33 cellular contexts compared by ENCODE assay signal in the genomic region with DNA sequence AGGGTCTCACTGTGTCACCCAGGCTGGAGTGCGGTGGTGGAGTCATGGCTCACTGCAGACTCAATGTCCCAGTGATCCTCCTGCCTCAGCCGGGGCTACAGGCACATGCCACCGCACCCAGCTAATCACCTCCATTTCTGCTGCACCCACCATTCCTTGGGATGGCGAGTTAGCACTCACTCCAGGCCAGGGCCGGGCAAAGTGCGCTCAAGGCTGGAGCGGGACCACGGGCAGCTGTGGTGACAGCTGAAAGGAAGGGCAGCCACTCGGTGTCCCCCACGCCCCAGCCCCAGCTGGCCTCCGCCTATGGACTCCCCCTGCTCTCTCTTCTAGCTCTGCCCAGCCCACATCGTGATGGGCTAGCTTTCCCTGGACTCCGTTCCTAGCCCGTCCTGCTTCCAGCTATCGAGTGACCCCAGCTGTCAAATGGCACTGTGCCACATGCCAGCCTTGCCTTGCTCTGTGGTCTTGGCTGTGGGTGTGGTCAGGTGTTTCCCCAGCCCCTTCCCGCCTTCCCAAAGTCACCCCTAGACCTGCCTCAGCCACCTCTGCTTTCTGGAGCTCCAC. TPM values are rescaled to one million over a fixed set of nuclear protein-coding genes. Genes with fewer than 3 reads are reported as not detected.
DNase-seq lines count a peak whose midpoint lies in the region; ATAC-seq, FAIRE-seq and TF ChIP-seq lines count a peak whose summit lies in the region.
"Had no signal": no experiment of that assay in that cellular context is flagged by ENCODE, and none has a peak within 500 bp of the region (broad histone marks: within the 10 kb centered on the region; RNA-seq: fewer than 3 reads in every experiment).

No MANE protein-coding gene starts in this region.

- DNase-seq in NCI-H524 (lab: John Stamatoyannopoulos, UW) (peak; percentile 35 to 63), NCI-H524 treated with DMSO at 0.1 percent for 48 hours (lab: John Stamatoyannopoulos, UW) (no peak), H9 (no peak), K562 (ENCODE audit: extremely low read depth in 1 of 4, low spot score in 3 of 4) (no peak), neural progenitor cell (ENCODE audit: low spot score) (no peak), ACHN (no peak)
- DNase-seq: 8988T; activated CD4-positive, alpha-beta T cell treated with anti-CD3 and anti-CD28 coated beads for 1 hour; activated CD8-positive, alpha-beta T cell treated with anti-CD3 and anti-CD28 coated beads for 36 hours; amniotic stem cell; CD4-positive, CD25-positive, alpha-beta regulatory T cell; colonic mucosa; DMS153; effector memory CD8-positive, alpha-beta T cell; foreskin fibroblast; heart left ventricle; kidney glomerular epithelial cell; NCI-H1105; NCI-H1930; occipital lobe; RPMI8226; stimulated activated CD4-positive, alpha-beta T cell treated with anti-CD3 and anti-CD28 coated beads, Interleukin-2, amount 100 ng/mL, for 24 hours; T-helper 2 cell; transverse colon had no signal

- no peaks in the 10 kb centered on the region for H3K9me1 ChIP-seq in K562 (ENCODE audit: control insufficient read depth, insufficient read depth, low read length)

- peaks cover 8% of the 10 kb centered on the region for H3K23me2 ChIP-seq in H9 (ENCODE audit: insufficient read length, low read depth, low read length, poor library complexity, severe bottlenecking)

- H2BK5ac ChIP-seq in H9 (ENCODE audit: insufficient read length, low read length), result no peak overlapping the region

- H3K4me1 ChIP-seq in H9 (ENCODE audit: insufficient read depth, low read length) (no peaks in the 10 kb centered on the region), K562 (replicated peaks in 1 of 2; ENCODE audit: control insufficient read depth in 2 of 2, insufficient read depth in 2 of 2, low read length in 2 of 2) (peaks cover 16 to 53% of the 10 kb centered on the region in 2 experiments), neural progenitor cell (no peaks in the 10 kb centered on the region)

- no CpG with 5 or more reads among the region's 16 CpGs for whole genome bisulfite sequencing in H9 (ENCODE audit: extremely low coverage, insufficient read length, low lambda C conversion rate)
- WGBS in K562 (ENCODE audit: insufficient coverage, low coverage, missing lambda C conversion rate), result 67% methylated on average over 11 of the region's 16 CpGs

- no peaks in the 10 kb centered on the region for H3K79me1 ChIP-seq in H9 (ENCODE audit: insufficient read depth, low read depth, low read length, poor library complexity, severe bottlenecking)

- intact Hi-C loops in K562 (cut with micrococcal nuclease), result no loop called here

- peak; percentile 36 for TF ChIP-seq POLR2A in K562 (conservative IDR thresholded peaks at IDR 0.05)

- TF ChIP-seq RAD21 in K562 (CRISPR knock-in tag; conservative IDR thresholded peaks at IDR 0.05 in 1 of 2, IDR thresholded peaks at IDR 0.05 in 1 of 2), result no peak

- POLR2A ChIA-PET in K562 (lab: Yijun Ruan, JAX), result interaction anchor here (0.6 to 2.8 kb wide), 6 partner anchors 9 to 33 kb away, joined by 3 to 9 read pairs (median 3); a partner anchor contains a TSS

- H3K9me3 Mint-ChIP-seq in H9 (no peaks in the 10 kb centered on the region; a peak in 1 of 5 replicates), neural progenitor cell (no peaks in the 10 kb centered on the region)
- H3K9me3 Mint-ChIP-seq: activated CD8-positive, alpha-beta T cell treated with anti-CD3 and anti-CD28 coated beads for 36 hours; effector memory CD8-positive, alpha-beta T cell had no signal

- no TSS peak for BruUV-seq in K562 (replicated peaks; lab: Mats Ljungman, UMichigan)

- H4K20me1 ChIP-seq in H9 (ENCODE audit: control insufficient read depth, insufficient read depth, insufficient read length), result no peaks in the 10 kb centered on the region
- no peaks in the 10 kb centered on the region; the same call in 1 of the 2 replicates for H4K20me1 ChIP-seq in K562 (replicated peaks; ENCODE audit: control insufficient read depth, insufficient read depth, low read length)
- no peaks in the 10 kb centered on the region for H4K20me1 ChIP-seq in neural progenitor cell (ENCODE audit: low read depth)

- no peak overlapping the region for H4K8ac ChIP-seq in H9 (replicated peaks; ENCODE audit: insufficient read length, low read depth, low read length)

- H3K4me3 Mint-ChIP-seq in H9 (no peak overlapping the region), neural progenitor cell (no peak overlapping the region)
- H3K4me3 Mint-ChIP-seq: activated CD8-positive, alpha-beta T cell treated with anti-CD3 and anti-CD28 coated beads for 36 hours; effector memory CD8-positive, alpha-beta T cell had no signal

- H3K4me3 ChIP-seq in K562, result no peak overlapping the region
- H3K4me3 ChIP-seq in neural progenitor cell, result no peak overlapping the region
- H3K4me3 ChIP-seq: colonic mucosa, heart left ventricle, lung, smooth muscle cell, transverse colon had no signal

- H3K36me3 ChIP-seq in K562 (ENCODE audit: control insufficient read depth, insufficient read depth, low read length) (peaks cover 20% of the 10 kb centered on the region; the same call in 2 of the 3 replicates), neural progenitor cell (no peaks in the 10 kb centered on the region)
- H3K36me3 ChIP-seq: colonic mucosa, transverse colon had no signal

- in situ Hi-C loops in K562 (cut with MboI), result no loop called here
- in situ Hi-C loops in ACHN (cut with HindIII; ENCODE audit: low pct_ligation_motif_present, low pct_unique_long_range_greater_than_20kb, low sequenced_read_pairs), result no loop called here

- no peak overlapping the region for H2BK20ac ChIP-seq in H9 (ENCODE audit: low read depth, low read length, poor library complexity, severe bottlenecking)

- TF ChIP-seq EP300 in K562 (IDR thresholded peaks at IDR 0.05; ENCODE audit: low read length), result no peak

- H3K4me1 Mint-ChIP-seq in H9, result peaks cover 10 to 17% of the 10 kb centered on the region in 2 experiments
- peaks cover 15% of the 10 kb centered on the region for H3K4me1 Mint-ChIP-seq in neural progenitor cell

- H2BK12ac ChIP-seq in H9 (ENCODE audit: insufficient read length, low read depth, low read length), result no peak overlapping the region

- no peak overlapping the region; the same call in 1 of the 2 replicates for H3K14ac ChIP-seq in H9 (ENCODE audit: insufficient read depth, low read length)

- peaks cover 4% of the 10 kb centered on the region for H3F3A ChIP-seq in neural progenitor cell (ENCODE audit: low read depth)

- H3K27ac Mint-ChIP-seq in H9, result peak overlapping the region in 2 of 3 experiments; percentile 78 to 91; a peak in 3 of 7 replicates
- peak overlapping the region; percentile 39 for H3K27ac Mint-ChIP-seq in neural progenitor cell
- H3K27ac Mint-ChIP-seq: activated CD8-positive, alpha-beta T cell treated with anti-CD3 and anti-CD28 coated beads for 36 hours; CD4-positive, CD25-positive, alpha-beta regulatory T cell; effector memory CD8-positive, alpha-beta T cell had no signal

- H2BK120ac ChIP-seq in H9 (ENCODE audit: low read depth, low read length, poor library complexity, severe bottlenecking), result no peak overlapping the region

- H3K56ac ChIP-seq in H9 (ENCODE audit: insufficient read length, low read depth, low read length), result no peak overlapping the region

- CTCF ChIA-PET in K562 (lab: Yijun Ruan, JAX; ENCODE audit: low intra/inter-chr PET ratio), result no interaction called here

- no peak overlapping the region for H3K27ac ChIP-seq in H9 (ENCODE audit: insufficient read length, low read depth, low read length)
- H3K27ac ChIP-seq in K562 (ENCODE audit: extremely low read depth, low read depth, low read length), result no peak overlapping the region
- no peak overlapping the region for H3K27ac ChIP-seq in neural progenitor cell
- H3K27ac ChIP-seq: colonic mucosa, heart left ventricle, transverse colon had no signal

- H3K36me3 Mint-ChIP-seq in H9 (ENCODE audit: insufficient read depth in 1 of 3, low read depth in 3 of 3) (peaks cover 6 to 22% (median 9%) of the 10 kb centered on the region in 3 experiments; a peak in 5 of 7 replicates), neural progenitor cell (peaks cover 5% of the 10 kb centered on the region)
- H3K36me3 Mint-ChIP-seq: CD4-positive, CD25-positive, alpha-beta regulatory T cell had no signal

- ATAC-seq in K562 (no peak), GM19035 (IDR thresholded peaks at IDR 0.05; ENCODE audit: unreplicated experiment) (no peak), HG03442 (IDR thresholded peaks at IDR 0.05; ENCODE audit: unreplicated experiment) (no peak)
- ATAC-seq: activated CD8-positive, alpha-beta T cell treated with anti-CD3 and anti-CD28 coated beads for 36 hours; effector memory CD8-positive, alpha-beta T cell; esophagus mucosa; heart left ventricle had no signal

- H3T11ph ChIP-seq in H9 (ENCODE audit: low read length), result no peak overlapping the region

- H3K27me3 Mint-ChIP-seq in H9 (ENCODE audit: low read depth), result peaks cover 3% of the 10 kb centered on the region; the same call in 1 of the 2 replicates
- H3K27me3 Mint-ChIP-seq in neural progenitor cell (ENCODE audit: insufficient read depth, low read depth), result peaks cover 12% of the 10 kb centered on the region
- H3K27me3 Mint-ChIP-seq: activated CD8-positive, alpha-beta T cell treated with anti-CD3 and anti-CD28 coated beads for 36 hours; effector memory CD8-positive, alpha-beta T cell had no signal

- no peak overlapping the region for H3K18ac ChIP-seq in H9 (ENCODE audit: insufficient read length, low read depth, low read length)

- H3K79me2 ChIP-seq in H9 (ENCODE audit: insufficient read depth, low read length), result no peaks in the 10 kb centered on the region
- peaks cover 12% of the 10 kb centered on the region for H3K79me2 ChIP-seq in K562 (ENCODE audit: control insufficient read depth, insufficient read depth, low read length)
- no peaks in the 10 kb centered on the region for H3K79me2 ChIP-seq in neural progenitor cell (ENCODE audit: low read depth)

- H2AK5ac ChIP-seq in H9 (ENCODE audit: insufficient read length, low read length), result no peak overlapping the region

- no peak overlapping the region for H2BK15ac ChIP-seq in H9 (ENCODE audit: low read depth, low read length)

- H4K91ac ChIP-seq in H9 (ENCODE audit: insufficient read length, low read depth, low read length), result no peak overlapping the region

- no peak overlapping the region for H3K23ac ChIP-seq in H9 (ENCODE audit: insufficient read length, low read depth, low read length)

- H3K27me3 ChIP-seq in H9 (ENCODE audit: insufficient read depth, low read length) (no peaks in the 10 kb centered on the region), K562 (ENCODE audit: control insufficient read depth in 2 of 2, insufficient read depth in 2 of 2, low read length in 2 of 2) (no peaks in the 10 kb centered on the region), neural progenitor cell (no peaks in the 10 kb centered on the region)
- H3K27me3 ChIP-seq: colonic mucosa, heart left ventricle, transverse colon had no signal

- no peak for FAIRE-seq in K562 (lab: Jason Lieb, UNC)
- FAIRE-seq: bronchial epithelial cell, GM12892 had no signal

- no peak overlapping the region for H3K4ac ChIP-seq in H9 (ENCODE audit: low read depth, low read length)

- no peak overlapping the region for H2AFZ ChIP-seq in H9 (ENCODE audit: low read length)
- no peak overlapping the region for H2AFZ ChIP-seq in K562 (ENCODE audit: low read depth, low read length)
- no peak overlapping the region for H2AFZ ChIP-seq in neural progenitor cell (replicated peaks)

- TF ChIP-seq CTCF in H9 (conservative IDR thresholded peaks at IDR 0.05), result no peak
- no peak for TF ChIP-seq CTCF in K562 (IDR thresholded peaks at IDR 0.05 in 2 of 3, conservative IDR thresholded peaks at IDR 0.05 in 1 of 3; ENCODE audit: insufficient read depth in 2 of 3, low read depth in 1 of 3, low read length in 3 of 3)
- no peak for TF ChIP-seq CTCF in neural progenitor cell (IDR thresholded peaks at IDR 0.05)

- no peak overlapping the region for H3K4me2 ChIP-seq in H9 (ENCODE audit: insufficient read depth, insufficient read length, low read length)
- no peak overlapping the region for H3K4me2 ChIP-seq in K562 (ENCODE audit: insufficient read depth, low read length)
- no peak overlapping the region for H3K4me2 ChIP-seq in neural progenitor cell
- H3K4me2 ChIP-seq: smooth muscle cell had no signal

- no peaks in the 10 kb centered on the region for H3K9me3 ChIP-seq in H9 (ENCODE audit: control insufficient read depth, low read depth, low read length)
- no peaks in the 10 kb centered on the region for H3K9me3 ChIP-seq in K562 (replicated peaks; ENCODE audit: control insufficient read depth, insufficient read depth, low read depth, low read length)
- no peaks in the 10 kb centered on the region for H3K9me3 ChIP-seq in neural progenitor cell (ENCODE audit: low read depth)
- H3K9me3 ChIP-seq: colonic mucosa, heart left ventricle, transverse colon had no signal

- H4K5ac ChIP-seq in H9 (ENCODE audit: insufficient read length, low read depth, low read length), result no peak overlapping the region

- H3K9ac ChIP-seq in H9 (ENCODE audit: extremely low read depth, insufficient read length, low read length) (no peak overlapping the region), K562 (ENCODE audit: insufficient read depth in 1 of 2, low read depth in 2 of 2, low read length in 2 of 2) (peak overlapping the region in 1 of 2 experiments; percentile 22; a peak in 2 of 4 replicates), neural progenitor cell (no peak overlapping the region)

RNA-seq across cellular contexts. Expression of a gene that starts 4.1 kb away (rescaled TPM):
- 23.4 and 23.8 TPM in 2 replicates for total RNA-seq in H9 (2021)
- 10.1 and 39.6 TPM in 2 replicates for total RNA-seq in K562 (2011; cell fraction: chromatin; rRNA removed; ENCODE audit: low replicate concordance)
- 71.5 and 77.0 TPM in 2 replicates for total RNA-seq in K562 (2011; cell fraction: nucleolus; rRNA removed)
- total RNA-seq in K562 (2011; cell fraction: nucleoplasm; rRNA removed), result 30.0 and 32.6 TPM in 2 replicates
- total RNA-seq in K562 (2014; rRNA removed), result 220 and 383 TPM in 2 replicates
- total RNA-seq in K562 (2014; rRNA removed; fragmentation: Illumina TruSeq; extraction: Trizol), result 19.1 and 24.6 TPM in 2 replicates
- total RNA-seq in K562 (2015; rRNA removed; fragmentation: Illumina TruSeq; extraction: Trizol), result 94.0 and 105 TPM in 2 replicates
- total RNA-seq in K562 (2021), result 95.4 and 113 TPM in 2 replicates
- 32.1 and 42.6 TPM in 2 replicates for polyA plus RNA-seq in K562 (2011; rRNA removed)
- polyA plus RNA-seq in K562 (2011; cell fraction: cytosol; rRNA removed), result 60.9 and 173 TPM in 2 replicates
- 33.8 and 49.4 TPM in 2 replicates for polyA plus RNA-seq in K562 (2011; cell fraction: nucleus; rRNA removed)
- polyA plus RNA-seq in K562 (2012), result 68.5 and 125 TPM in 2 replicates
- 41.2 and 69.4 TPM in 2 replicates for polyA plus RNA-seq in K562 (2014; fragmentation: Illumina TruSeq; extraction: Trizol)
- polyA plus RNA-seq in K562 (2014; fragmentation: Nextera tagmentation; extraction: Ambion mirVana), result 10 to 100 TPM; 15.5 to 49.4 TPM
- 124 and 202 TPM in 2 replicates for polyA plus RNA-seq in K562 (2014; rRNA removed)
- 3.6 and 6.3 TPM in 2 replicates for polyA minus RNA-seq in K562 (2011; rRNA and poly(A)+ RNA removed)
- polyA minus RNA-seq in K562 (2011; cell fraction: cytosol; rRNA and poly(A)+ RNA removed), result 17.7 and 22.1 TPM in 2 replicates
- polyA minus RNA-seq in K562 (2011; cell fraction: nucleus; rRNA and poly(A)+ RNA removed), result 17.0 and 19.5 TPM in 2 replicates
- total RNA-seq in neural progenitor cell (ENCODE audit: low replicate concordance), result 7.5 and 15.0 TPM in 2 replicates

RNA-seq across cellular contexts. Expression of a gene that starts 4.6 kb away (rescaled TPM):
- total RNA-seq in H9 (2021), result 8.0 and 9.3 TPM in 2 replicates
- 1.9 and 5.4 TPM in 2 replicates for total RNA-seq in K562 (2011; cell fraction: chromatin; rRNA removed; ENCODE audit: low replicate concordance)
- 5.4 and 5.5 TPM in 2 replicates for total RNA-seq in K562 (2011; cell fraction: nucleolus; rRNA removed)
- 4.8 TPM in 2 replicates for total RNA-seq in K562 (2011; cell fraction: nucleoplasm; rRNA removed)
- total RNA-seq in K562 (2014; rRNA removed), result 4.9 and 7.7 TPM in 2 replicates
- total RNA-seq in K562 (2014; rRNA removed; fragmentation: Illumina TruSeq; extraction: Trizol), result 1.2 and 1.4 TPM in 2 replicates
- total RNA-seq in K562 (2015; rRNA removed; fragmentation: Illumina TruSeq; extraction: Trizol), result 2.0 and 2.3 TPM in 2 replicates
- total RNA-seq in K562 (2021), result 3.6 and 4.3 TPM in 2 replicates
- polyA plus RNA-seq in K562 (2011; rRNA removed), result 2.3 and 3.1 TPM in 2 replicates
- polyA plus RNA-seq in K562 (2011; cell fraction: cytosol; rRNA removed), result 4.4 and 11.4 TPM in 2 replicates
- 7.8 and 11.4 TPM in 2 replicates for polyA plus RNA-seq in K562 (2011; cell fraction: nucleus; rRNA removed)
- polyA plus RNA-seq in K562 (2012), result 3.4 and 7.3 TPM in 2 replicates
- polyA plus RNA-seq in K562 (2014; fragmentation: Illumina TruSeq; extraction: Trizol), result 1.7 and 2.2 TPM in 2 replicates
- under 1 TPM; 0.31 to 0.36 TPM for polyA plus RNA-seq in K562 (2014; fragmentation: Nextera tagmentation; extraction: Ambion mirVana)
- 4.7 and 6.3 TPM in 2 replicates for polyA plus RNA-seq in K562 (2014; rRNA removed)
- polyA minus RNA-seq in K562 (2011; rRNA and poly(A)+ RNA removed), result 0.39 and 0.63 TPM in 2 replicates
- 2.2 and 2.4 TPM in 2 replicates for polyA minus RNA-seq in K562 (2011; cell fraction: cytosol; rRNA and poly(A)+ RNA removed)
- 0.56 and 0.94 TPM in 2 replicates for polyA minus RNA-seq in K562 (2011; cell fraction: nucleus; rRNA and poly(A)+ RNA removed)
- total RNA-seq in neural progenitor cell (ENCODE audit: low replicate concordance), result 7.7 and 60.5 TPM in 2 replicates

RNA-seq across cellular contexts. Expression of a gene that starts 13.9 kb away (rescaled TPM):
- total RNA-seq in H9 (2021) (1,066 and 1,074 TPM in 2 replicates), K562 (2014; rRNA removed) (2,132 and 2,298 TPM in 2 replicates), K562 (2014; rRNA removed; fragmentation: Illumina TruSeq; extraction: Trizol) (392 and 590 TPM in 2 replicates), K562 (2015; rRNA removed; fragmentation: Illumina TruSeq; extraction: Trizol) (1,406 and 1,507 TPM in 2 replicates), K562 (2021) (1,327 and 1,377 TPM in 2 replicates), neural progenitor cell (ENCODE audit: low replicate concordance) (778 and 991 TPM in 2 replicates)
- 84.7 and 180 TPM in 2 replicates for total RNA-seq in K562 (2011; cell fraction: chromatin; rRNA removed; ENCODE audit: low replicate concordance)
- 420 and 494 TPM in 2 replicates for total RNA-seq in K562 (2011; cell fraction: nucleolus; rRNA removed)
- 317 and 516 TPM in 2 replicates for total RNA-seq in K562 (2011; cell fraction: nucleoplasm; rRNA removed)
- polyA plus RNA-seq in K562 (2011; rRNA removed) (695 and 1,029 TPM in 2 replicates), K562 (2014; fragmentation: Illumina TruSeq; extraction: Trizol) (350 and 728 TPM in 2 replicates), K562 (2014; fragmentation: Nextera tagmentation; extraction: Ambion mirVana) (1,000 to 10,000 TPM; 3,132 to 3,412 TPM), K562 (2014; rRNA removed) (1,530 and 1,653 TPM in 2 replicates)
- 629 and 993 TPM in 2 replicates for polyA plus RNA-seq in K562 (2011; cell fraction: cytosol; rRNA removed)
- polyA plus RNA-seq in K562 (2011; cell fraction: nucleus; rRNA removed), result 639 and 683 TPM in 2 replicates
- 2,027 and 2,339 TPM in 2 replicates for polyA plus RNA-seq in K562 (2012)
- 132 and 161 TPM in 2 replicates for polyA minus RNA-seq in K562 (2011; rRNA and poly(A)+ RNA removed)
- 779 and 953 TPM in 2 replicates for polyA minus RNA-seq in K562 (2011; cell fraction: cytosol; rRNA and poly(A)+ RNA removed)
- 134 and 203 TPM in 2 replicates for polyA minus RNA-seq in K562 (2011; cell fraction: nucleus; rRNA and poly(A)+ RNA removed)

RNA-seq across cellular contexts. Expression of a gene that starts 43.8 kb away (rescaled TPM):
- total RNA-seq in H9 (2021) (108 and 113 TPM in 2 replicates), K562 (2014; rRNA removed) (202 and 214 TPM in 2 replicates), K562 (2014; rRNA removed; fragmentation: Illumina TruSeq; extraction: Trizol) (26.9 and 37.3 TPM in 2 replicates), K562 (2015; rRNA removed; fragmentation: Illumina TruSeq; extraction: Trizol) (89.1 and 89.8 TPM in 2 replicates), K562 (2021) (207 and 238 TPM in 2 replicates), neural progenitor cell (ENCODE audit: low replicate concordance) (35.9 and 68.4 TPM in 2 replicates)
- 180 and 424 TPM in 2 replicates for total RNA-seq in K562 (2011; cell fraction: chromatin; rRNA removed; ENCODE audit: low replicate concordance)
- total RNA-seq in K562 (2011; cell fraction: nucleolus; rRNA removed), result 314 and 331 TPM in 2 replicates
- total RNA-seq in K562 (2011; cell fraction: nucleoplasm; rRNA removed), result 165 and 217 TPM in 2 replicates
- polyA plus RNA-seq in K562 (2011; rRNA removed) (84.5 and 110 TPM in 2 replicates), K562 (2014; fragmentation: Illumina TruSeq; extraction: Trizol) (76.5 and 160 TPM in 2 replicates), K562 (2014; fragmentation: Nextera tagmentation; extraction: Ambion mirVana) (1 to 10 TPM; 1.1 to 3.7 TPM), K562 (2014; rRNA removed) (138 and 161 TPM in 2 replicates)
- polyA plus RNA-seq in K562 (2011; cell fraction: cytosol; rRNA removed), result 121 and 226 TPM in 2 replicates
- polyA plus RNA-seq in K562 (2011; cell fraction: nucleus; rRNA removed), result 273 and 320 TPM in 2 replicates
- 122 and 281 TPM in 2 replicates for polyA plus RNA-seq in K562 (2012)
- polyA minus RNA-seq in K562 (2011; rRNA and poly(A)+ RNA removed), result 39.2 and 57.2 TPM in 2 replicates
- polyA minus RNA-seq in K562 (2011; cell fraction: cytosol; rRNA and poly(A)+ RNA removed), result 97.1 and 131 TPM in 2 replicates
- polyA minus RNA-seq in K562 (2011; cell fraction: nucleus; rRNA and poly(A)+ RNA removed), result 67.5 and 106 TPM in 2 replicates

RNA-seq across cellular contexts. Expression of a gene that starts 44.2 kb away (rescaled TPM):
- not detected in 2 replicates for total RNA-seq in H9 (2021)
- total RNA-seq in K562 (2011; cell fraction: chromatin; rRNA removed; ENCODE audit: low replicate concordance), result not detected in 2 replicates
- not detected in 2 replicates for total RNA-seq in K562 (2011; cell fraction: nucleolus; rRNA removed)
- total RNA-seq in K562 (2011; cell fraction: nucleoplasm; rRNA removed), result not detected in 2 replicates
- total RNA-seq in K562 (2014; rRNA removed), result not detected in 2 replicates
- total RNA-seq in K562 (2014; rRNA removed; fragmentation: Illumina TruSeq; extraction: Trizol), result not detected in 2 replicates
- not detected in 2 replicates for total RNA-seq in K562 (2015; rRNA removed; fragmentation: Illumina TruSeq; extraction: Trizol)
- total RNA-seq in K562 (2021), result not detected in 2 replicates
- polyA plus RNA-seq in K562 (2011; rRNA removed), result not detected in 2 replicates
- polyA plus RNA-seq in K562 (2011; cell fraction: cytosol; rRNA removed), result not detected in 2 replicates
- not detected in 2 replicates for polyA plus RNA-seq in K562 (2011; cell fraction: nucleus; rRNA removed)
- polyA plus RNA-seq in K562 (2012), result 0.04 TPM in 1 of 2 replicates, not detected in the other
- polyA plus RNA-seq in K562 (2014; fragmentation: Illumina TruSeq; extraction: Trizol), result not detected in 2 replicates
- not detected for polyA plus RNA-seq in K562 (2014; fragmentation: Nextera tagmentation; extraction: Ambion mirVana)
- not detected in 2 replicates for polyA plus RNA-seq in K562 (2014; rRNA removed)
- not detected in 2 replicates for polyA minus RNA-seq in K562 (2011; rRNA and poly(A)+ RNA removed)
- polyA minus RNA-seq in K562 (2011; cell fraction: cytosol; rRNA and poly(A)+ RNA removed), result not detected in 2 replicates
- not detected in 2 replicates for polyA minus RNA-seq in K562 (2011; cell fraction: nucleus; rRNA and poly(A)+ RNA removed)
- not detected in 2 replicates for total RNA-seq in neural progenitor cell (ENCODE audit: low replicate concordance)
- total RNA-seq: activated CD8-positive, alpha-beta T cell treated with anti-CD3 and anti-CD28 coated beads for 36 hours; bronchial epithelial cell; CD4-positive, CD25-positive, alpha-beta regulatory T cell; colonic mucosa; esophagus mucosa; heart left ventricle; M059J; occipital lobe; SK-MEL-5; smooth muscle cell; transverse colon had no signal
- polyA plus RNA-seq: heart left ventricle, smooth muscle cell had no signal

Comparison
In these comparisons a context has a peak if more than half of its experiments do, and no peak if none do; other contexts are left out.
1. DNase-seq: peak in NCI-H524 (2 of 2); none in NCI-H524 treated with DMSO at 0.1 percent for 48 hours (single experiment), H9 (single experiment), K562 (0 of 4), neural progenitor cell (single experiment) and ACHN (single experiment).